28 cellular contexts compared by ENCODE assay signal in the genomic region with DNA sequence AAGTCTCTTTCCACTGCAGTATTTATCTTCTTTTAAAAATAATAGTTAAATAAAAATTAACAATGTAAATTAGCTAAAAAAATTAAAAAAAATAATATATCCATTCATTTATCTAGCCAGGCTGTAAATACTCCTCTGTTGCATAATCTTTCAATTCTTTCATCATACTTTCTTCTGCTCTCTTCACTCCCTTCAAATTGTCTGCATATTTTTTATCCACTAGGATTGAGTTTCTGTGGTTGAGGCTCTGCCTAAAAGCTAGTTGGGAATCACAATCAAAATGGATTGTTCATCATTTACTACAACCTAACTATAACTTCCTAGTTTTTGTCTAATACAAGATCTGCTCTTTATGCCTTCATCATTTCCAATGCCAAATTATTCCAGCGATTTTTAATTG.
DNase-seq lines count a peak whose midpoint lies in the region; ATAC-seq and TF ChIP-seq lines count a peak whose summit lies in the region.
"Had no signal": no experiment of that assay in that cellular context is flagged by ENCODE, and none has a peak within 500 bp of the region (broad histone marks: within the 10 kb centered on the region; RNA-seq: fewer than 3 reads in every experiment).

No MANE protein-coding gene starts in this region.

- H3K4me2 ChIP-seq in fibroblast of lung (ENCODE audit: extremely low read depth, insufficient read depth, low read length): no peak overlapping the region

- H3K9me3 Mint-ChIP-seq in activated T-cell treated with anti-CD3 and anti-CD28 coated beads, Interleukin-2, amount 50 U/mL, for 72 hours: peaks cover 1 to 3% of the 10 kb centered on the region in 2 donors
- H3K9me3 Mint-ChIP-seq: natural killer cell treated with Interleukin-12 subunit alpha and Interleukin-12 subunit beta and Interleukin-15 and Interleukin-18, amount 100 ng/mL, for 72 hours; stimulated activated naive CD8-positive, alpha-beta T cell treated with anti-CD3 and anti-CD28 coated beads, Interleukin-15, Interleukin-2, amounts not matched to agents 100 ng/mL and 50 ng/mL, for 24 hours had no signal

- H3K27ac Mint-ChIP-seq in activated T-cell treated with anti-CD3 and anti-CD28 coated beads, Interleukin-2, amount 50 U/mL, for 72 hours: no peak overlapping the region
- H3K27ac Mint-ChIP-seq: effector memory CD8-positive, alpha-beta T cell; natural killer cell treated with Interleukin-12 subunit alpha and Interleukin-12 subunit beta and Interleukin-15 and Interleukin-18, amount 100 ng/mL, for 72 hours; stimulated activated naive CD8-positive, alpha-beta T cell treated with anti-CD3 and anti-CD28 coated beads, Interleukin-15, Interleukin-2, amounts not matched to agents 100 ng/mL and 50 ng/mL, for 24 hours had no signal

- peaks cover 0 to 2% of the 10 kb centered on the region in 2 donors for H3K36me3 Mint-ChIP-seq in activated T-cell treated with anti-CD3 and anti-CD28 coated beads, Interleukin-2, amount 50 U/mL, for 72 hours (ENCODE audit: insufficient read depth in 2 of 2)
- H3K36me3 Mint-ChIP-seq: natural killer cell treated with Interleukin-12 subunit alpha and Interleukin-12 subunit beta and Interleukin-15 and Interleukin-18, amount 100 ng/mL, for 72 hours had no signal

- DNase-seq in GM03348 (ENCODE audit: low spot score) (peak; percentile 21), SK-N-MC (ENCODE audit: low read depth, low spot score) (no peak), fibroblast of lung (ENCODE audit: low read depth in 2 of 2) (peak; percentile 28 to 29), renal cortical epithelial cell (ENCODE audit: low read depth) (peak; percentile 17), ecto neural progenitor cell (ENCODE audit: low spot score) (no peak)
- DNase-seq in activated T-cell treated with anti-CD3 and anti-CD28 coated beads, Interleukin-2, amount 50 U/mL, for 72 hours: no peak
- no peak for DNase-seq in activated CD4-positive, alpha-beta T cell treated with anti-CD3 and anti-CD28 coated beads for 1 hour
- DNase-seq in activated CD4-positive, CD25-positive, alpha-beta regulatory T cell treated with anti-CD3 and anti-CD28 coated beads, Interleukin-2, amount 50 U/mL, for 72 hours: no peak
- DNase-seq: activated CD4-positive, alpha-beta T cell treated with anti-CD3 and anti-CD28 coated beads for 48 hours; activated T-cell treated with anti-CD3 and anti-CD28 coated beads, Interleukin-2, amount 50 U/mL, for 1 hour; cerebellar nuclear complex; effector memory CD8-positive, alpha-beta T cell; erythroblast; hypothalamus; Karpas-422; left lung; midbrain; MV-4-11; NCI-H146; NCI-H524 treated with DMSO at 0.1 percent for 48 hours; PC-3 had no signal

- H3K27me3 ChIP-seq in fibroblast of lung (ENCODE audit: control insufficient read depth, insufficient read depth, low read length): no peaks in the 10 kb centered on the region
- H3K27me3 ChIP-seq: gastroesophageal sphincter, left lung had no signal

- H3K4me1 ChIP-seq in fibroblast of lung (ENCODE audit: control insufficient read depth, extremely low read depth, insufficient read depth, low read length): peaks cover 2% of the 10 kb centered on the region
- H3K4me1 ChIP-seq: left lung had no signal

- no peaks in the 10 kb centered on the region for H3K27me3 Mint-ChIP-seq in activated T-cell treated with anti-CD3 and anti-CD28 coated beads, Interleukin-2, amount 50 U/mL, for 72 hours (ENCODE audit: low read depth)
- H3K27me3 Mint-ChIP-seq: effector memory CD8-positive, alpha-beta T cell; stimulated activated naive CD8-positive, alpha-beta T cell treated with anti-CD3 and anti-CD28 coated beads, Interleukin-15, Interleukin-2, amounts not matched to agents 100 ng/mL and 50 ng/mL, for 24 hours had no signal

- H4K20me1 ChIP-seq in fibroblast of lung (ENCODE audit: control insufficient read depth, extremely low read depth, insufficient read depth, low read length): no peaks in the 10 kb centered on the region

- H3K9ac ChIP-seq in SK-N-MC (ENCODE audit: insufficient read length) (no peak overlapping the region), fibroblast of lung (ENCODE audit: insufficient read depth, low read length) (no peak overlapping the region)

- H3K9me3 ChIP-seq in SK-N-MC (ENCODE audit: low read depth, low read length): peaks cover 4% of the 10 kb centered on the region; the same call in 1 of the 2 replicates
- no peaks in the 10 kb centered on the region for H3K9me3 ChIP-seq in fibroblast of lung (ENCODE audit: control insufficient read depth, insufficient read depth, low read depth, low read length)
- H3K9me3 ChIP-seq: gastroesophageal sphincter, thoracic aorta had no signal

- ATAC-seq in activated T-cell treated with anti-CD3 and anti-CD28 coated beads, Interleukin-2, amount 50 U/mL, for 72 hours (replicated peaks in 1 of 2): no peak
- ATAC-seq: effector memory CD8-positive, alpha-beta T cell; gastroesophageal sphincter; HCT116; HepG2; left lung; natural killer cell treated with Interleukin-12 subunit alpha and Interleukin-12 subunit beta and Interleukin-15 and Interleukin-18, amount 100 ng/mL, for 72 hours; PC-3 had no signal

- no peaks in the 10 kb centered on the region for H3K36me3 ChIP-seq in SK-N-MC (ENCODE audit: insufficient read depth, low read length)
- no peaks in the 10 kb centered on the region for H3K36me3 ChIP-seq in fibroblast of lung (ENCODE audit: control insufficient read depth, insufficient read depth, low read length)
- H3K36me3 ChIP-seq: gastroesophageal sphincter, left lung, thoracic aorta had no signal

- TF ChIP-seq CTCF in fibroblast of lung (conservative IDR thresholded peaks at IDR 0.05 in 1 of 2, IDR thresholded peaks at IDR 0.05 in 1 of 2; ENCODE audit: low read depth in 1 of 2, low read length in 2 of 2): no peak

- H2AFZ ChIP-seq in fibroblast of lung (ENCODE audit: low read length): no peak overlapping the region

- H3K4me1 Mint-ChIP-seq in activated T-cell treated with anti-CD3 and anti-CD28 coated beads, Interleukin-2, amount 50 U/mL, for 72 hours (ENCODE audit: low read depth): no peaks in the 10 kb centered on the region

- no peaks in the 10 kb centered on the region for H3K79me2 ChIP-seq in fibroblast of lung (ENCODE audit: control insufficient read depth, insufficient read depth, low read length)

- H3K27ac ChIP-seq in SK-N-MC (0 out of 2 replicates have a peak overlapping the region, but pooled peaks have one; percentile 2), fibroblast of lung (ENCODE audit: insufficient read depth, low read length) (no peak overlapping the region)
- H3K27ac ChIP-seq: gastroesophageal sphincter, left lung, thoracic aorta had no signal

- H3K4me3 ChIP-seq in SK-N-MC (no peak overlapping the region), fibroblast of lung (replicated peaks in 1 of 4; ENCODE audit: control extremely low read depth in 1 of 4, insufficient read depth in 1 of 4, low read depth in 3 of 4, low read length in 4 of 4) (no peak overlapping the region)
- H3K4me3 ChIP-seq: gastroesophageal sphincter, left lung, thoracic aorta had no signal

- H3K4me3 Mint-ChIP-seq in activated T-cell treated with anti-CD3 and anti-CD28 coated beads, Interleukin-2, amount 50 U/mL, for 72 hours: no peak overlapping the region
- H3K4me3 Mint-ChIP-seq: brain; effector memory CD8-positive, alpha-beta T cell; natural killer cell treated with Interleukin-12 subunit alpha and Interleukin-12 subunit beta and Interleukin-15 and Interleukin-18, amount 100 ng/mL, for 72 hours; stimulated activated naive CD8-positive, alpha-beta T cell treated with anti-CD3 and anti-CD28 coated beads, Interleukin-15, Interleukin-2, amounts not matched to agents 100 ng/mL and 50 ng/mL, for 24 hours had no signal

Comparison
In these comparisons a context has a peak if more than half of its experiments do, and no peak if none do; other contexts are left out.
1. DNase-seq: peak in GM03348 (single experiment), fibroblast of lung (2 of 2) and renal cortical epithelial cell (single experiment); none in SK-N-MC (single experiment), ecto neural progenitor cell (single experiment), activated T-cell treated with anti-CD3 and anti-CD28 coated beads, Interleukin-2, amount 50 U/mL, for 72 hours (0 of 2), activated CD4-positive, alpha-beta T cell treated with anti-CD3 and anti-CD28 coated beads for 1 hour (single experiment) and activated CD4-positive, CD25-positive, alpha-beta regulatory T cell treated with anti-CD3 and anti-CD28 coated beads, Interleukin-2, amount 50 U/mL, for 72 hours (single experiment).